In genomic region chr12:98763656-98764055, GRCh38 we compare ENCODE assay signal across 22 cellular contexts.
"Had no signal": no experiment of that assay in that cellular context is flagged by ENCODE, and none has a peak within 500 bp of the region (broad histone marks: within the 10 kb centered on the region; RNA-seq: fewer than 3 reads in every experiment).

No MANE protein-coding gene starts in this region.

- H3K4me3 ChIP-seq: MG63, SJSA1, SK-N-MC had no signal

- DNase-seq: KBM-7, MG63, NCI-H1092, NCI-H1105 treated with DMSO at 0.1 percent for 48 hours, NCI-H1417 treated with DMSO at 0.1 percent for 48 hours, NCI-H146, NCI-H1694 treated with DMSO at 0.1 percent for 48 hours, NCI-H1930, NCI-H2081, NCI-H2107, NCI-H2171, NCI-H226, NCI-H446, NCI-H510A, NCI-H524 treated with DMSO at 0.1 percent for 48 hours, NCI-H69, NCI-H774, Right ventricle myocardium superior, RPMI8226, SIG-M5 had no signal

- H3K27me3 ChIP-seq: MG63, SJSA1 had no signal

- H3K36me3 ChIP-seq: MG63, SJSA1 had no signal

- H3K4me1 ChIP-seq: SJSA1 had no signal

- H3K9me3 ChIP-seq: MG63, SJSA1 had no signal

- H3K27ac ChIP-seq: SJSA1, SK-N-MC had no signal
